1 cellular context compared by ENCODE assay signal in the genomic region with DNA sequence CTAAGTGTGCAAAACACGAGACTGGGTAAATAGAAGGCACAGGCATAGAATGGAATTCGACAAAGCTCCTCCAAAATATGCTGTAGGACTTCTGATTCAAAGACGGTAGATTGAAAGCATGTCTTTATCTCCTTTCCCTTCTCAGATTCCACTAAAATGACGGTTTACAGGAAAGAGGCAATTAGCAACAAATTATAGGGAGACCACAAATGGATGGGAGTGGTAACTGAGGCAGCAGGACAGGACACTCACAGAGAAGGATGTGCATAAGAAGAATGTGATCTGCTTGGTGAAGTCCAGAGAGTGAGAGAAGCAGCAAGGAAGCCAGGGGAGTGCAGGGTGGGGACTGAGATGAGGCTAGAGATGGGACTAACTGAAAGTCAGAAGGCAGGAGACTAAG.
TF ChIP-seq lines count a peak whose summit lies in the region.

No MANE protein-coding gene starts in this region.

TF ChIP-seq in HEK293, 187 proteins besides CTCF, POLR2A, EP300 and RAD21 (continued from another document and continues in another):
- no peak for TF ChIP-seq ZNF248 (tag by site-specific recombination; IDR thresholded peaks at IDR 0.05)
- TF ChIP-seq ZNF10 (tag by site-specific recombination; IDR thresholded peaks at IDR 0.05), result no peak
- no peak for TF ChIP-seq YY2 (tag by site-specific recombination; IDR thresholded peaks at IDR 0.05)
- TF ChIP-seq ZSCAN5A (tag by site-specific recombination; IDR thresholded peaks at IDR 0.05), result no peak
- TF ChIP-seq, protein P1, sequence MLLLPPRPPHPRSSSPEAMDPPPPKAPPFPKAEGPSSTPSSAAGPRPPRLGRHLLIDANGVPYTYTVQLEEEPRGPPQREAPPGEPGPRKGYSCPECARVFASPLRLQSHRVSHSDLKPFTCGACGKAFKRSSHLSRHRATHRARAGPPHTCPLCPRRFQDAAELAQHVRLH (tag by site-specific recombination; IDR thresholded peaks at IDR 0.05), result no peak
- no peak for TF ChIP-seq YY1 (tag by site-specific recombination; IDR thresholded peaks at IDR 0.05)
- TF ChIP-seq ZBTB21 (tag by site-specific recombination; IDR thresholded peaks at IDR 0.05), result no peak
- no peak for TF ChIP-seq ZNF692 (tag by site-specific recombination; IDR thresholded peaks at IDR 0.05)
- TF ChIP-seq TCF7L2 (IDR thresholded peaks at IDR 0.05; ENCODE audit: borderline replicate concordance, low read depth, low read length), result no peak
- TF ChIP-seq ZNF223 (tag by site-specific recombination; IDR thresholded peaks at IDR 0.05), result no peak
- TF ChIP-seq ZNF664 (tag by site-specific recombination; IDR thresholded peaks at IDR 0.05), result no peak
- no peak for TF ChIP-seq HOXC10 (CRISPR knock-in tag; IDR thresholded peaks at IDR 0.05)
- TF ChIP-seq, protein P2, sequence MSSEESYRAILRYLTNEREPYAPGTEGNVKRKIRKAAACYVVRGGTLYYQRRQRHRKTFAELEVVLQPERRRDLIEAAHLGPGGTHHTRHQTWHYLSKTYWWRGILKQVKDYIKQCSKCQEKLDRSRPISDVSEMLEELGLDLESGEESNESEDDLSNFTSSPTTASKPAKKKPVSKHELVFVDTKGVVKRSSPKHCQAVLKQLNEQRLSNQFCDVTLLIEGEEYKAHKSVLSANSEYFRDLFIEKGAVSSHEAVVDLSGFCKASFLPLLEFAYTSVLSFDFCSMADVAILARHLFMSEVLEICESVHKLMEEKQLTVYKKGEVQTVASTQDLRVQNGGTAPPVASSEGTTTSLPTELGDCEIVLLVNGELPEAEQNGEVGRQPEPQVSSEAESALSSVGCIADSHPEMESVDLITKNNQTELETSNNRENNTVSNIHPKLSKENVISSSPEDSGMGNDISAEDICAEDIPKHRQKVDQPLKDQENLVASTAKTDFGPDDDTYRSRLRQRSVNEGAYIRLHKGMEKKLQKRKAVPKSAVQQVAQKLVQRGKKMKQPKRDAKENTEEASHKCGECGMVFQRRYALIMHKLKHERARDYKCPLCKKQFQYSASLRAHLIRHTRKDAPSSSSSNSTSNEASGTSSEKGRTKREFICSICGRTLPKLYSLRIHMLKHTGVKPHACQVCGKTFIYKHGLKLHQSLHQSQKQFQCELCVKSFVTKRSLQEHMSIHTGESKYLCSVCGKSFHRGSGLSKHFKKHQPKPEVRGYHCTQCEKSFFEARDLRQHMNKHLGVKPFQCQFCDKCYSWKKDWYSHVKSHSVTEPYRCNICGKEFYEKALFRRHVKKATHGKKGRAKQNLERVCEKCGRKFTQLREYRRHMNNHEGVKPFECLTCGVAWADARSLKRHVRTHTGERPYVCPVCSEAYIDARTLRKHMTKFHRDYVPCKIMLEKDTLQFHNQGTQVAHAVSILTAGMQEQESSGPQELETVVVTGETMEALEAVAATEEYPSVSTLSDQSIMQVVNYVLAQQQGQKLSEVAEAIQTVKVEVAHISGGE (tag by site-specific recombination; conservative IDR thresholded peaks at IDR 0.05; ENCODE audit: low read depth), result no peak
- TF ChIP-seq ZNF214 (tag by site-specific recombination; IDR thresholded peaks at IDR 0.05; ENCODE audit: borderline replicate concordance), result no peak
- TF ChIP-seq ZBTB17 (tag by site-specific recombination; IDR thresholded peaks at IDR 0.05), result no peak
- TF ChIP-seq EGR2 (tag by site-specific recombination; IDR thresholded peaks at IDR 0.05; ENCODE audit: low read depth), result no peak
- no peak for TF ChIP-seq ZNF114 (tag by site-specific recombination; IDR thresholded peaks at IDR 0.05)
- TF ChIP-seq SP7 (tag by site-specific recombination; IDR thresholded peaks at IDR 0.05), result peak; percentile 97
- TF ChIP-seq ZNF280C (tag by site-specific recombination; IDR thresholded peaks at IDR 0.05), result no peak
- no peak for TF ChIP-seq ZNF521 (tag by site-specific recombination; IDR thresholded peaks at IDR 0.05)
- no peak for TF ChIP-seq ZNF488 (tag by site-specific recombination; IDR thresholded peaks at IDR 0.05)
- peak; percentile 26; the same call in 1 of the 2 replicates for TF ChIP-seq ZEB2 (tag by site-specific recombination; IDR thresholded peaks at IDR 0.05)
- no peak for TF ChIP-seq ZNF76 (tag by site-specific recombination; IDR thresholded peaks at IDR 0.05; ENCODE audit: borderline replicate concordance, low read depth)
- TF ChIP-seq, protein P3, sequence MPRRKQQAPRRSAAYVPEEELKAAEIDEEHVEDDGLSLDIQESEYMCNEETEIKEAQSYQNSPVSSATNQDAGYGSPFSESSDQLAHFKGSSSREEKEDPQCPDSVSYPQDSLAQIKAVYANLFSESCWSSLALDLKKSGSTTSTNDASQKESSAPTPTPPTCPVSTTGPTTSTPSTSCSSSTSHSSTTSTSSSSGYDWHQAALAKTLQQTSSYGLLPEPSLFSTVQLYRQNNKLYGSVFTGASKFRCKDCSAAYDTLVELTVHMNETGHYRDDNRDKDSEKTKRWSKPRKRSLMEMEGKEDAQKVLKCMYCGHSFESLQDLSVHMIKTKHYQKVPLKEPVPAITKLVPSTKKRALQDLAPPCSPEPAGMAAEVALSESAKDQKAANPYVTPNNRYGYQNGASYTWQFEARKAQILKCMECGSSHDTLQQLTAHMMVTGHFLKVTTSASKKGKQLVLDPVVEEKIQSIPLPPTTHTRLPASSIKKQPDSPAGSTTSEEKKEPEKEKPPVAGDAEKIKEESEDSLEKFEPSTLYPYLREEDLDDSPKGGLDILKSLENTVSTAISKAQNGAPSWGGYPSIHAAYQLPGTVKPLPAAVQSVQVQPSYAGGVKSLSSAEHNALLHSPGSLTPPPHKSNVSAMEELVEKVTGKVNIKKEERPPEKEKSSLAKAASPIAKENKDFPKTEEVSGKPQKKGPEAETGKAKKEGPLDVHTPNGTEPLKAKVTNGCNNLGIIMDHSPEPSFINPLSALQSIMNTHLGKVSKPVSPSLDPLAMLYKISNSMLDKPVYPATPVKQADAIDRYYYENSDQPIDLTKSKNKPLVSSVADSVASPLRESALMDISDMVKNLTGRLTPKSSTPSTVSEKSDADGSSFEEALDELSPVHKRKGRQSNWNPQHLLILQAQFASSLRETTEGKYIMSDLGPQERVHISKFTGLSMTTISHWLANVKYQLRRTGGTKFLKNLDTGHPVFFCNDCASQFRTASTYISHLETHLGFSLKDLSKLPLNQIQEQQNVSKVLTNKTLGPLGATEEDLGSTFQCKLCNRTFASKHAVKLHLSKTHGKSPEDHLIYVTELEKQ (tag by site-specific recombination; IDR thresholded peaks at IDR 0.05; ENCODE audit: borderline replicate concordance), result peak; percentile 63; the same call in 1 of the 2 replicates
- no peak for TF ChIP-seq ZNF571 (tag by site-specific recombination; IDR thresholded peaks at IDR 0.05)
- TF ChIP-seq FEZF1 (tag by site-specific recombination; IDR thresholded peaks at IDR 0.05), result peak; percentile 34; the same call in 1 of the 2 replicates
- no peak for TF ChIP-seq KLF9 (tag by site-specific recombination; IDR thresholded peaks at IDR 0.05; ENCODE audit: low read depth)
- no peak for TF ChIP-seq HOXD13 (CRISPR knock-in tag; IDR thresholded peaks at IDR 0.05; ENCODE audit: borderline replicate concordance)
- TF ChIP-seq ZBTB8A (tag by site-specific recombination; IDR thresholded peaks at IDR 0.05), result no peak
- TF ChIP-seq TRIM28 (IDR thresholded peaks at IDR 0.05; ENCODE audit: borderline replicate concordance, low read length), result no peak
- TF ChIP-seq WT1 (tag by site-specific recombination; IDR thresholded peaks at IDR 0.05), result peak; percentile 86
- no peak for TF ChIP-seq ZNF645 (tag by site-specific recombination; IDR thresholded peaks at IDR 0.05)
- TF ChIP-seq ZNF585B (tag by site-specific recombination; IDR thresholded peaks at IDR 0.05), result no peak
- TF ChIP-seq ZSCAN30 (tag by site-specific recombination; IDR thresholded peaks at IDR 0.05), result no peak
- no peak for TF ChIP-seq RBAK (tag by site-specific recombination; IDR thresholded peaks at IDR 0.05)
- no peak for TF ChIP-seq ZNF623 (tag by site-specific recombination; IDR thresholded peaks at IDR 0.05)
- TF ChIP-seq ZNF423 (tag by site-specific recombination; IDR thresholded peaks at IDR 0.05), result no peak
- TF ChIP-seq KLF17 (tag by site-specific recombination; IDR thresholded peaks at IDR 0.05), result peak; percentile 81
- no peak for TF ChIP-seq ZNF302 (tag by site-specific recombination; IDR thresholded peaks at IDR 0.05; ENCODE audit: low read depth)
- TF ChIP-seq ZNF510 (tag by site-specific recombination; IDR thresholded peaks at IDR 0.05; ENCODE audit: insufficient replicate concordance), result no peak
- no peak for TF ChIP-seq ZNF473 (tag by site-specific recombination; IDR thresholded peaks at IDR 0.05)
- no peak for TF ChIP-seq ZFP69B (tag by site-specific recombination; IDR thresholded peaks at IDR 0.05)
- no peak for TF ChIP-seq SETDB1 (IDR thresholded peaks at IDR 0.05; ENCODE audit: insufficient read length, low read length)
- TF ChIP-seq ZNF660 (tag by site-specific recombination; IDR thresholded peaks at IDR 0.05), result no peak
- TF ChIP-seq, protein P4, sequence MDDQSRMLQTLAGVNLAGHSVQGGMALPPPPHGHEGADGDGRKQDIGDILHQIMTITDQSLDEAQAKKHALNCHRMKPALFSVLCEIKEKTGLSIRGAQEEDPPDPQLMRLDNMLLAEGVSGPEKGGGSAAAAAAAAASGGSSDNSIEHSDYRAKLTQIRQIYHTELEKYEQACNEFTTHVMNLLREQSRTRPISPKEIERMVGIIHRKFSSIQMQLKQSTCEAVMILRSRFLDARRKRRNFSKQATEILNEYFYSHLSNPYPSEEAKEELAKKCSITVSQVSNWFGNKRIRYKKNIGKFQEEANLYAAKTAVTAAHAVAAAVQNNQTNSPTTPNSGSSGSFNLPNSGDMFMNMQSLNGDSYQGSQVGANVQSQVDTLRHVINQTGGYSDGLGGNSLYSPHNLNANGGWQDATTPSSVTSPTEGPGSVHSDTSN (CRISPR knock-in tag; IDR thresholded peaks at IDR 0.05), result no peak
- TF ChIP-seq ZBTB7A (tag by site-specific recombination; IDR thresholded peaks at IDR 0.05; ENCODE audit: low read depth), result no peak
- TF ChIP-seq ZNF155 (tag by site-specific recombination; IDR thresholded peaks at IDR 0.05), result no peak
- TF ChIP-seq ZNF146 (tag by site-specific recombination; IDR thresholded peaks at IDR 0.05), result no peak
